10 cellular contexts compared by ENCODE assay signal in genomic region chr7:92751902-92752901, GRCh38.
DNase-seq lines count a peak whose midpoint lies in the region; ATAC-seq, FAIRE-seq and TF ChIP-seq lines count a peak whose summit lies in the region.
"Had no signal": no experiment of that assay in that cellular context is flagged by ENCODE, and none has a peak within 500 bp of the region (broad histone marks: within the 10 kb centered on the region; RNA-seq: fewer than 3 reads in every experiment).

No MANE protein-coding gene starts in this region.

- CTCF ChIA-PET in IMR-90 (lab: Yijun Ruan, JAX) (interaction anchor here (0.6 kb wide), 1 partner anchor 61 kb away, joined by 3 read pairs; no protein-coding TSS in a partner anchor), GM12878 (lab: Yijun Ruan, JAX) (no interaction called here)

- peak overlapping the region; percentile 66; the same call in 2 of the 3 replicates for H2BK15ac ChIP-seq in IMR-90 (ENCODE audit: low read depth, low read length)
- no peak overlapping the region for H2BK15ac ChIP-seq in mesendoderm (replicated peaks; ENCODE audit: low read depth)
- no peak overlapping the region for H2BK15ac ChIP-seq in neuronal stem cell (ENCODE audit: low read length)

- H2BK5ac ChIP-seq in IMR-90 (ENCODE audit: low read depth, low read length, poor library complexity, severe bottlenecking) (peak overlapping the region; percentile 96), mesendoderm (ENCODE audit: low read length) (no peak overlapping the region), neuronal stem cell (ENCODE audit: low read length) (no peak overlapping the region)

- H2AFZ ChIP-seq in IMR-90 (replicated peaks; ENCODE audit: low read length, poor library complexity) (no peak overlapping the region), GM12878 (ENCODE audit: control insufficient read depth, low read depth, low read length) (no peak overlapping the region), neuronal stem cell (ENCODE audit: low read length) (no peak overlapping the region)

- peak overlapping the region; percentile 88 for H4K91ac ChIP-seq in IMR-90 (ENCODE audit: insufficient read depth, low read depth, low read length)
- H4K91ac ChIP-seq in neuronal stem cell (ENCODE audit: low read depth, low read length, poor library complexity), result no peak overlapping the region

- H3K56ac ChIP-seq in IMR-90 (ENCODE audit: extremely low read depth, insufficient read depth, low read length) (peak overlapping the region; percentile 37), mesendoderm (ENCODE audit: low read length) (no peak overlapping the region)

- TF ChIP-seq RAD21 in IMR-90 (IDR thresholded peaks at IDR 0.05; ENCODE audit: low read length) (no peak), GM12878 (IDR thresholded peaks at IDR 0.05; ENCODE audit: insufficient read depth, low read depth, low read length) (no peak)

- H2AK9ac ChIP-seq in IMR-90 (replicated peaks; ENCODE audit: low read depth, low read length, poor library complexity), result no peak overlapping the region

- H3K23ac ChIP-seq in IMR-90 (ENCODE audit: low read depth, low read length) (peak overlapping the region; percentile 77), mesendoderm (ENCODE audit: low read length) (no peak overlapping the region), neuronal stem cell (ENCODE audit: low read depth, low read length, poor library complexity) (no peak overlapping the region)

- TF ChIP-seq CTCF in IMR-90 (conservative IDR thresholded peaks at IDR 0.05; ENCODE audit: low read depth, low read length) (no peak), GM12878 (IDR thresholded peaks at IDR 0.05 in 2 of 3, conservative IDR thresholded peaks at IDR 0.05 in 1 of 3; ENCODE audit: control insufficient read depth in 2 of 3, extremely low read depth in 1 of 3, insufficient read depth in 1 of 3, low read depth in 3 of 3, low read length in 3 of 3) (no peak)

- H3K27ac ChIP-seq in IMR-90 (ENCODE audit: insufficient read depth, low read length), result peak overlapping the region; percentile 43; the same call in 1 of the 2 replicates
- no peak overlapping the region for H3K27ac ChIP-seq in GM12878 (ENCODE audit: control insufficient read depth, insufficient read depth)
- H3K27ac ChIP-seq in mesendoderm (ENCODE audit: low read depth, low read length), result no peak overlapping the region
- no peak overlapping the region for H3K27ac ChIP-seq in neuronal stem cell (replicated peaks; ENCODE audit: low read length)
- H3K27ac ChIP-seq: cardiac muscle cell had no signal

- peak overlapping the region; percentile 99; the same call in 1 of the 2 replicates for H3K18ac ChIP-seq in IMR-90 (ENCODE audit: low read depth, low read length)
- H3K18ac ChIP-seq in mesendoderm (ENCODE audit: low read length), result no peak overlapping the region
- H3K18ac ChIP-seq in neuronal stem cell (ENCODE audit: low read length), result no peak overlapping the region

- WGBS in IMR-90 (ENCODE audit: extremely low coverage in 2 of 2, insufficient read length in 1 of 2), 2 experiments, result no CpG with 5 or more reads among the region's 4 CpGs
- WGBS in GM12878 (ENCODE audit: insufficient coverage, insufficient replicate concordance, low lambda C conversion rate, missing lambda C conversion rate), result 100% methylated on average over 4 of the region's 4 CpGs
- no CpG with 5 or more reads among the region's 4 CpGs for WGBS in mesendoderm (ENCODE audit: extremely low coverage, insufficient coverage, low lambda C conversion rate)
- WGBS in neuronal stem cell (ENCODE audit: extremely low coverage in 2 of 2, insufficient read length in 2 of 2, insufficient replicate concordance in 1 of 2), 2 donors, result no CpG with 5 or more reads among the region's 4 CpGs

- DNase-seq in Caki2 (ENCODE audit: low read depth) (peak; percentile 80), IMR-90 (peak; percentile 98), GM12878 (ENCODE audit: low read depth, low spot score) (no peak), mesendoderm (peak; percentile 14), NCI-H510A treated with DMSO at 0.1 percent for 48 hours (lab: John Stamatoyannopoulos, UW) (no peak), C1 segment of cervical spinal cord (lab: John Stamatoyannopoulos, UW) (no peak), globus pallidus (ENCODE audit: low spot score) (no peak), neuronal stem cell (ENCODE audit: low spot score) (no peak)
- DNase-seq: NCI-H187 treated with DMSO at 0.1 percent for 48 hours had no signal

- H3K27me3 ChIP-seq in IMR-90 (ENCODE audit: control insufficient read depth, insufficient read depth, low read length) (no peaks in the 10 kb centered on the region), GM12878 (replicated peaks in 1 of 2; ENCODE audit: control insufficient read depth in 2 of 2, insufficient read depth in 2 of 2, low read length in 1 of 2) (no peaks in the 10 kb centered on the region), mesendoderm (ENCODE audit: insufficient read depth, low read length, poor library complexity) (no peaks in the 10 kb centered on the region), neuronal stem cell (ENCODE audit: control insufficient read depth in 3 of 3, insufficient read depth in 3 of 3, low read depth in 1 of 3, low read length in 3 of 3) (no peaks in the 10 kb centered on the region)
- H3K27me3 ChIP-seq: cardiac muscle cell had no signal

- FAIRE-seq in GM12878 (lab: Jason Lieb, UNC), result peak; percentile 41

- TF ChIP-seq EP300 in GM12878 (IDR thresholded peaks at IDR 0.05; ENCODE audit: borderline replicate concordance in 1 of 2, control insufficient read depth in 1 of 2, low read depth in 2 of 2, low read length in 2 of 2), result no peak

- RAD21 ChIA-PET in GM12878 (lab: Charles Lee; ENCODE audit: unreplicated experiment), result no interaction called here

- SMC1A ChIA-PET in GM12878 (lab: Charles Lee; ENCODE audit: uncharacterized antibody, unreplicated experiment), result interaction anchor here (0.6 to 1.0 kb wide), 2 partner anchors 14 to 49 kb away, joined by 3 to 4 read pairs; no protein-coding TSS in a partner anchor

- H3K9ac ChIP-seq in IMR-90 (ENCODE audit: low read depth, low read length), result no peak overlapping the region
- H3K9ac ChIP-seq in GM12878 (ENCODE audit: control insufficient read depth, insufficient read depth, low read length), result no peak overlapping the region
- no peak overlapping the region for H3K9ac ChIP-seq in mesendoderm (ENCODE audit: low read length)
- H3K9ac ChIP-seq in neuronal stem cell (ENCODE audit: low read depth, low read length, poor library complexity), result no peak overlapping the region

- no peak overlapping the region for H3K4me3 ChIP-seq in IMR-90 (ENCODE audit: insufficient read depth, low read depth, low read length)
- no peak overlapping the region for H3K4me3 ChIP-seq in GM12878
- H3K4me3 ChIP-seq in mesendoderm (ENCODE audit: low read length), result no peak overlapping the region
- H3K4me3 ChIP-seq in neuronal stem cell (ENCODE audit: low read length in 2 of 2), result no peak overlapping the region
- H3K4me3 ChIP-seq: cardiac muscle cell had no signal

- peak overlapping the region; percentile 50; the same call in 1 of the 2 replicates for H2AK5ac ChIP-seq in IMR-90 (ENCODE audit: low read depth, low read length)
- no peak overlapping the region for H2AK5ac ChIP-seq in mesendoderm (ENCODE audit: low read length)
- no peak overlapping the region for H2AK5ac ChIP-seq in neuronal stem cell (ENCODE audit: low read depth, low read length)

- H2BK120ac ChIP-seq in IMR-90 (ENCODE audit: low read depth, low read length) (peak overlapping the region; percentile 94), mesendoderm (ENCODE audit: low read depth, low read length) (no peak overlapping the region), neuronal stem cell (ENCODE audit: low read depth, low read length) (no peak overlapping the region)

- H2BK20ac ChIP-seq in IMR-90 (ENCODE audit: low read depth, low read length), result peak overlapping the region; percentile 90

- H3K9me3 ChIP-seq in IMR-90 (ENCODE audit: control insufficient read depth, insufficient read depth, low read length) (no peaks in the 10 kb centered on the region), GM12878 (replicated peaks; ENCODE audit: control insufficient read depth, insufficient read depth, low read length) (no peaks in the 10 kb centered on the region; the same call in 2 of the 3 replicates), neuronal stem cell (replicated peaks in 1 of 2; ENCODE audit: control insufficient read depth in 2 of 2, insufficient read depth in 1 of 2, low read depth in 1 of 2, low read length in 2 of 2) (peaks cover 0 to 4% of the 10 kb centered on the region in 2 donors)

- H3K14ac ChIP-seq in IMR-90 (replicated peaks; ENCODE audit: low read depth, low read length) (peak overlapping the region; percentile 76), neuronal stem cell (ENCODE audit: low read length) (no peak overlapping the region)

- POLR2A ChIA-PET in IMR-90 (lab: Charles Lee; ENCODE audit: unreplicated experiment), result no interaction called here
- POLR2A ChIA-PET in GM12878 (lab: Charles Lee), result no interaction called here

- H3K79me1 ChIP-seq in IMR-90 (ENCODE audit: low read depth in 1 of 2, low read length in 2 of 2), result peaks cover 21 to 59% of the 10 kb centered on the region in 2 experiments
- H3K79me1 ChIP-seq in mesendoderm (ENCODE audit: low read length), result no peaks in the 10 kb centered on the region
- no peaks in the 10 kb centered on the region for H3K79me1 ChIP-seq in neuronal stem cell (ENCODE audit: low read depth, low read length)

- H3K4me1 ChIP-seq in IMR-90 (ENCODE audit: control insufficient read depth, insufficient read depth, low read length) (peaks cover 25% of the 10 kb centered on the region), GM12878 (ENCODE audit: control insufficient read depth, insufficient read depth, low read length) (peaks cover 9% of the 10 kb centered on the region), mesendoderm (ENCODE audit: control insufficient read depth, low read depth, low read length) (peaks cover 6% of the 10 kb centered on the region), neuronal stem cell (ENCODE audit: control insufficient read depth in 2 of 2, insufficient read depth in 1 of 2, low read depth in 1 of 2, low read length in 2 of 2) (no peaks in the 10 kb centered on the region)

- intact Hi-C loops in IMR-90 (cut with micrococcal nuclease), result loop anchor here (2.0 to 5.0 kb wide), 3 partner anchors 57 to 130 kb away; no protein-coding TSS in a partner anchor
- intact Hi-C loops in GM12878 (cut with micrococcal nuclease; ENCODE audit: unreplicated experiment), result no loop called here

- H3K79me2 ChIP-seq in GM12878 (ENCODE audit: control insufficient read depth, insufficient read depth, low read length) (peaks cover 12% of the 10 kb centered on the region), mesendoderm (ENCODE audit: control insufficient read depth, insufficient read depth, low read length) (no peaks in the 10 kb centered on the region)

- H3K9me1 ChIP-seq in IMR-90 (ENCODE audit: insufficient read depth, low read length), result peaks cover 15% of the 10 kb centered on the region

- no peak for TF ChIP-seq POLR2A in IMR-90 (IDR thresholded peaks at IDR 0.05; ENCODE audit: low read depth, low read length)
- no peak for TF ChIP-seq POLR2A in GM12878 (IDR thresholded peaks at IDR 0.05; ENCODE audit: low read depth, low read length)

- H3K36me3 ChIP-seq in IMR-90 (ENCODE audit: control insufficient read depth, insufficient read depth, low read length) (peaks cover 3% of the 10 kb centered on the region; the same call in 1 of the 2 replicates), GM12878 (ENCODE audit: control insufficient read depth in 2 of 2, insufficient read depth in 2 of 2, low read length in 1 of 2) (peaks cover 0 to 1% of the 10 kb centered on the region in 2 experiments; a peak in 3 of 4 replicates), mesendoderm (ENCODE audit: control insufficient read depth, insufficient read depth, low read length) (no peaks in the 10 kb centered on the region), neuronal stem cell (replicated peaks in 1 of 2; ENCODE audit: control insufficient read depth in 2 of 2, insufficient read depth in 2 of 2, low read length in 2 of 2) (peaks cover 0 to under 1% of the 10 kb centered on the region in 2 donors)
- H3K36me3 ChIP-seq: cardiac muscle cell had no signal

- no peak overlapping the region for H2BK12ac ChIP-seq in neuronal stem cell (ENCODE audit: low read length)

- dilution Hi-C loops in IMR-90 (cut with HindIII; ENCODE audit: low sequenced_read_pairs, unreplicated experiment), result no loop called here

- H4K20me1 ChIP-seq in IMR-90 (ENCODE audit: insufficient read depth, low read length) (peaks cover 5% of the 10 kb centered on the region; the same call in 1 of the 2 replicates), GM12878 (ENCODE audit: control insufficient read depth, insufficient read depth) (no peaks in the 10 kb centered on the region)

- H4K8ac ChIP-seq in IMR-90 (ENCODE audit: low read depth in 2 of 2, low read length in 2 of 2) (peak overlapping the region in 1 of 2 experiments; percentile 85; a peak in 2 of 4 replicates), mesendoderm (ENCODE audit: low read depth, low read length) (no peak overlapping the region), neuronal stem cell (ENCODE audit: low read depth, low read length) (no peak overlapping the region)

- peak overlapping the region; percentile 77; the same call in 1 of the 2 replicates for H3K4me2 ChIP-seq in IMR-90 (ENCODE audit: low read depth, low read length)
- no peak overlapping the region for H3K4me2 ChIP-seq in GM12878 (ENCODE audit: control insufficient read depth, insufficient read depth)
- no peak overlapping the region for H3K4me2 ChIP-seq in mesendoderm (ENCODE audit: low read length)
- H3K4me2 ChIP-seq in neuronal stem cell (ENCODE audit: insufficient read depth, low read length, poor library complexity, severe bottlenecking), result no peak overlapping the region

- H4K5ac ChIP-seq in IMR-90 (ENCODE audit: low read depth, low read length) (peak overlapping the region; percentile 89; the same call in 1 of the 2 replicates), mesendoderm (ENCODE audit: low read length) (no peak overlapping the region)

- BruUV-seq in IMR-90 (replicated peaks; lab: Mats Ljungman, UMichigan) (no TSS peak), GM12878 (replicated peaks; lab: Mats Ljungman, UMichigan) (no TSS peak)

- in situ Hi-C loops in Caki2 (cut with HindIII; ENCODE audit: low pct_unique_long_range_greater_than_20kb, low sequenced_read_pairs), result no loop called here
- in situ Hi-C loops in IMR-90 (cut with MboI; ENCODE audit: low sequenced_read_pairs), result no loop called here
- in situ Hi-C loops in GM12878 (cut with MboI), result no loop called here

- H3K4ac ChIP-seq in IMR-90 (ENCODE audit: low read depth, low read length) (peak overlapping the region; percentile 84), mesendoderm (ENCODE audit: low read depth, low read length) (no peak overlapping the region), neuronal stem cell (ENCODE audit: low read length) (no peak overlapping the region)

- peak; percentile 82 for ATAC-seq in IMR-90 (ENCODE audit: low read depth)
- ATAC-seq in GM12878, result no peak

Comparison
In these comparisons a context has a peak if more than half of its experiments do, and no peak if none do; other contexts are left out.
1. DNase-seq: peak in Caki2 (single experiment), IMR-90 (single experiment) and mesendoderm (single experiment); none in GM12878 (single experiment), NCI-H510A treated with DMSO at 0.1 percent for 48 hours (single experiment), C1 segment of cervical spinal cord (0 of 14), globus pallidus (single experiment) and neuronal stem cell (single experiment).